Comparison of ENCODE assay signal across 12 cellular contexts in the genomic region with DNA sequence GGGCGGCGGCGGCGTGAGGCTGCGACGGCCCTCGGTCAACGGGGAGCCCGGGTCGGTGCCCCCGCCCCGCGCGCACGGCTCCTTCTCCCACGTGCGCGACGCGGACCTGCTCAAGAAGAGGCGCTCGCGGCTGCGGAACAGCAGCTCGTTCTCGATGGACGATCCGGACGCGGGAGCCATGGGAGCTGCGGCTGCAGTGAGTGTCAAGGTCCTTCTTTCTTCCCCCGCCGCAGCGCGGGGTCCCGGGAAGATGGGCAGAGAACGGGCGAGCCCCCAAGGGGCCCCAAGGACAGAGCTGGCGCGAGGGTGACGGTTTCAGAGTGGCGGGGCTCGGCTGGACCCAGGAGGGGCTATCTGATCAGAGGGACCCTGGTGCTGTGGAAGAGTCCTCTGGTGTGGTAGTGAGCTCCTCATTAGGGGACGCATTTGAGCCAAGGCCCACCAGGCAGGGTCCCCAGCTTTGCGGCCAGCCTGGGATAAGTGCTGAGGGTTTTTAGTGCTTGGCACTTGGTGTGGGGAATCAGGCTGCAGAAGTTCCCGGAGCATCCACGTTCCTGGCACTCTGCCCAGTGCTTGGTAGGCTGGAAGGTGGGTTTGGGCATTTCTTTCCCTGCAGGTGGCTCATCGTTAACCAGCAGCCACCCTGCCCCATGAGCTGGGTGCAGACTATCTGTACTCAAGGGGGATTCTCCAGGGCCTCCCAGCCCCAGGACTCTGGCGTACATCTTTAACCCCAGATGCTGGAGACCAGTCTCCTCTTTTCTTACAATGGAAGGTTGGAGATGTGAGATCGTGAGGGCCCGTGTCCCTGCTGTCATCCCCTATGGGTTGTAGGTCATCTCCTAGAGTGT. TPM values are rescaled to one million over a fixed set of nuclear protein-coding genes. Genes with fewer than 3 reads are reported as not detected.
A peak's percentile ranks its signal among the peaks of the same experiment; 100 is the strongest.
DNase-seq lines count a peak whose midpoint lies in the region; ATAC-seq and TF ChIP-seq lines count a peak whose summit lies in the region.
"Had no signal": no experiment of that assay in that cellular context is flagged by ENCODE, and none has a peak within 500 bp of the region (broad histone marks: within the 10 kb centered on the region; RNA-seq: fewer than 3 reads in every experiment).

No MANE protein-coding gene starts in this region.

- DNase-seq in right cardiac atrium = peak in 2 of 3 donors; percentile 71 to 73
- DNase-seq in left cardiac atrium = no peak
- DNase-seq in WTC11 (ENCODE audit: low spot score) = no peak
- peak; percentile 48 for DNase-seq in left kidney (ENCODE audit: low read depth, low spot score)
- DNase-seq in transverse colon = no peak
- no peak for DNase-seq in RPMI8226
- no peak for DNase-seq in Peyer's patch
- DNase-seq: mesenchymal stem cell, NCI-H446 had no signal

- peaks cover 75% of the 10 kb centered on the region for H3K27me3 Mint-ChIP-seq in WTC11 (ENCODE audit: low read depth)

- TF ChIP-seq POLR2A in transverse colon (IDR thresholded peaks at IDR 0.05) (no peak), Peyer's patch (IDR thresholded peaks at IDR 0.05) (no peak)

- peaks cover 0 to 13% (median 2%) of the 10 kb centered on the region in 4 donors for H3K36me3 ChIP-seq in transverse colon
- H3K36me3 ChIP-seq in Peyer's patch = peaks cover 0 to 40% (median 0%) of the 10 kb centered on the region in 3 donors

- POLR2A ChIA-PET in WTC11 (lab: Charles Lee) = interaction anchor here (0.6 to 1.7 kb wide), 7 partner anchors 10 to 32 kb away, joined by 3 to 6 read pairs (median 3); partner anchors contain the start of genes EHBP1L1, FAM89B and ZNRD2

- H3K4me3 ChIP-seq in right cardiac atrium (ENCODE audit: low read length) (no peak overlapping the region), transverse colon (no peak overlapping the region), Peyer's patch (no peak overlapping the region)

- 0 out of 2 replicates have a peak overlapping the region, but pooled peaks have one; percentile 25 for H3K27ac Mint-ChIP-seq in WTC11

- no peaks in the 10 kb centered on the region for H3K27me3 ChIP-seq in right cardiac atrium (ENCODE audit: control insufficient read depth, insufficient read depth)
- no peaks in the 10 kb centered on the region for H3K27me3 ChIP-seq in transverse colon
- H3K27me3 ChIP-seq in Peyer's patch = no peaks in the 10 kb centered on the region

- WGBS in right cardiac atrium = 73% methylated on average over 51 of the region's 51 CpGs
- WGBS in transverse colon (ENCODE audit: low coverage in 1 of 2), 2 donors = 87% methylated on average over 51 of the region's 51 CpGs; no CpG with 5 or more reads in 1 of the 2 donors

- no peak for TF ChIP-seq EP300 in transverse colon (IDR thresholded peaks at IDR 0.05; ENCODE audit: low read depth)

- CTCF ChIA-PET in WTC11 (lab: Charles Lee) = interaction anchor here (0.5 to 13.8 kb wide), 14 partner anchors 8 to 511 kb away, joined by 3 to 311 read pairs (median 4); partner anchors contain the start of genes EHBP1L1, FAM89B, MAP3K11 and PCNX3

- peaks cover 26% of the 10 kb centered on the region for H3K4me1 Mint-ChIP-seq in WTC11

- intact Hi-C loops in right cardiac atrium (cut with DNase I) = no loop called here
- intact Hi-C loops in left cardiac atrium (cut with DNase I) = no loop called here
- intact Hi-C loops in transverse colon (cut with DNase I; ENCODE audit: low total_unique reads) = no loop called here

- peaks cover 2% of the 10 kb centered on the region for H3K4me1 ChIP-seq in right cardiac atrium (ENCODE audit: control insufficient read depth, insufficient read depth, low read length)
- H3K4me1 ChIP-seq in transverse colon = peaks cover 15 to 34% (median 26%) of the 10 kb centered on the region in 4 donors
- peaks cover 0 to 22% (median 18%) of the 10 kb centered on the region in 4 donors for H3K4me1 ChIP-seq in Peyer's patch

- in situ Hi-C loops in transverse colon (cut with MboI; ENCODE audit: low pct_ligation_motif_present in 1 of 4, low pct_unique_long_range_greater_than_20kb in 1 of 4, low sequenced_read_pairs in 3 of 4) = no loop called here

- H3K9me3 ChIP-seq in right cardiac atrium (ENCODE audit: control insufficient read depth, low read length) (no peaks in the 10 kb centered on the region), transverse colon (no peaks in the 10 kb centered on the region), Peyer's patch (no peaks in the 10 kb centered on the region)

- TF ChIP-seq CTCF in WTC11 (IDR thresholded peaks at IDR 0.05) (no peak), transverse colon (IDR thresholded peaks at IDR 0.05) (no peak), Peyer's patch (IDR thresholded peaks at IDR 0.05) (no peak)

- H3K4me3 Mint-ChIP-seq in WTC11 = peak overlapping the region; percentile 29

- H3K9me3 Mint-ChIP-seq in WTC11 = no peaks in the 10 kb centered on the region

- no peaks in the 10 kb centered on the region for H3K36me3 Mint-ChIP-seq in WTC11

- no peak for ATAC-seq in right cardiac atrium
- no peak for ATAC-seq in left cardiac atrium
- no peak for ATAC-seq in WTC11
- no peak for ATAC-seq in HG03108 (IDR thresholded peaks at IDR 0.05; ENCODE audit: unreplicated experiment)

- H3K27ac ChIP-seq in right cardiac atrium (ENCODE audit: low read length) (no peak overlapping the region), transverse colon (peak overlapping the region; percentile 70 to 85 (median 72)), Peyer's patch (peak overlapping the region in 1 of 4 donors; percentile 87)
- H3K27ac ChIP-seq: HL-60, VCaP had no signal

TF ChIP-seq in WTC11, 78 proteins besides CTCF, POLR2A, EP300 and RAD21:
- TF ChIP-seq E2F1 (CRISPR knock-in tag; IDR thresholded peaks at IDR 0.05) = no peak
TF ChIP-seq in WTC11: peak in this region for 0.

RNA-seq across cellular contexts. Expression of gene EHBP1L1, which starts 9.8 kb away (rescaled TPM):
- total RNA-seq in right cardiac atrium (10 to 100 TPM; 43.9 to 80.2 (median 48.2) TPM), left cardiac atrium (10 to 100 TPM; 53.4 to 61.0 TPM), WTC11 (2021) (11.8 to 13.7 TPM (median 12.6 TPM) in 3 replicates), transverse colon (100 to 1,000 TPM in 2 of 4 donors, 10 to 100 TPM in 2; 90.2 to 215 (median 106) TPM), Peyer's patch (100 to 1,000 TPM in 3 of 4 donors, 10 to 100 TPM in 1; 65.2 to 163 (median 121) TPM)
- 35.7 TPM for polyA plus RNA-seq in right cardiac atrium

RNA-seq across cellular contexts. Expression of gene KCNK7, which starts 10.0 kb away (rescaled TPM):
- total RNA-seq in right cardiac atrium (under 1 TPM; 0.28 to 0.88 (median 0.55) TPM), left cardiac atrium (under 1 TPM; 0.31 to 0.53 TPM), WTC11 (2021) (1.4 to 2.1 TPM (median 2.0 TPM) in 3 replicates), transverse colon (1 to 10 TPM in 1 of 4 donors, under 1 TPM in 1, not detected in 2; 0.27 to 1.6 TPM), Peyer's patch (1 to 10 TPM in 3 of 4 donors, not detected in 1; 1.5 to 3.5 (median 2.5) TPM)
- 0.18 TPM for polyA plus RNA-seq in right cardiac atrium

RNA-seq across cellular contexts. Expression of gene FAM89B, which starts 13.3 kb away (rescaled TPM):
- total RNA-seq in right cardiac atrium (10 to 100 TPM; 40.5 to 46.6 (median 45.9) TPM), left cardiac atrium (10 to 100 TPM; 33.5 to 34.5 TPM), WTC11 (2021) (13.3 to 17.5 TPM (median 16.7 TPM) in 3 replicates), transverse colon (100 to 1,000 TPM in 1 of 4 donors, 10 to 100 TPM in 3; 25.2 to 254 (median 51.6) TPM), Peyer's patch (10 to 100 TPM; 30.8 to 44.6 (median 32.4) TPM)
- polyA plus RNA-seq in right cardiac atrium = 43.0 TPM

RNA-seq across cellular contexts. Expression of gene ZNRD2, which starts 15.3 kb away (rescaled TPM):
- total RNA-seq in right cardiac atrium (10 to 100 TPM; 32.6 to 35.3 (median 34.9) TPM), left cardiac atrium (10 to 100 TPM; 24.6 to 35.0 TPM), WTC11 (2021) (54.8 to 70.9 TPM (median 55.7 TPM) in 3 replicates), transverse colon (10 to 100 TPM in 3 of 4 donors, 1 to 10 TPM in 1; 6.4 to 38.4 (median 27.9) TPM), Peyer's patch (10 to 100 TPM; 16.5 to 25.7 (median 25.4) TPM)
- polyA plus RNA-seq in right cardiac atrium = 56.8 TPM

RNA-seq across cellular contexts. Expression of gene LTBP3, which starts 27.5 kb away (rescaled TPM):
- total RNA-seq in right cardiac atrium (100 to 1,000 TPM; 128 to 161 (median 140) TPM), left cardiac atrium (10 to 100 TPM; 85.6 to 96.2 TPM), WTC11 (2021) (15.9 to 23.6 TPM (median 20.7 TPM) in 3 replicates), transverse colon (100 to 1,000 TPM in 2 of 4 donors, 10 to 100 TPM in 2; 48.7 to 467 (median 140) TPM), Peyer's patch (100 to 1,000 TPM in 1 of 4 donors, 10 to 100 TPM in 3; 42.0 to 150 (median 88.3) TPM)
- 60.2 TPM for polyA plus RNA-seq in right cardiac atrium

Comparison
In these comparisons a context has a peak if more than half of its experiments do, and no peak if none do; other contexts are left out.
1. DNase-seq: peak in right cardiac atrium (2 of 3) and left kidney (single experiment); none in left cardiac atrium (single experiment), WTC11 (single experiment), transverse colon (single experiment), RPMI8226 (single experiment) and Peyer's patch (0 of 3).